15 cellular contexts compared by ENCODE assay signal in genomic region chr13:112638919-112639318, GRCh38. TPM values are rescaled to one million over a fixed set of nuclear protein-coding genes. Genes with fewer than 3 reads are reported as not detected.
DNase-seq lines count a peak whose midpoint lies in the region; ATAC-seq, FAIRE-seq and TF ChIP-seq lines count a peak whose summit lies in the region.
"Had no signal": no experiment of that assay in that cellular context is flagged by ENCODE, and none has a peak within 500 bp of the region (broad histone marks: within the 10 kb centered on the region; RNA-seq: fewer than 3 reads in every experiment).

No MANE protein-coding gene starts in this region.

- peaks cover 8% of the 10 kb centered on the region for H3K27me3 ChIP-seq in upper lobe of right lung

- no peak for ATAC-seq in SK-N-SH treated with all-trans-retinoic acid at 6 μM for 48 hours
- ATAC-seq in upper lobe of right lung: no peak
- ATAC-seq in HG02884 (IDR thresholded peaks at IDR 0.05; ENCODE audit: unreplicated experiment): no peak
- ATAC-seq: Panc1 had no signal

- TF ChIP-seq CTCF in kidney (IDR thresholded peaks at IDR 0.05; ENCODE audit: borderline replicate concordance, extremely low read depth, insufficient read depth) (no peak), upper lobe of right lung (IDR thresholded peaks at IDR 0.05) (no peak)

- FAIRE-seq in kidney (lab: Jason Lieb, UNC): no peak

- H3K4me3 ChIP-seq in kidney (ENCODE audit: low read length in 2 of 2) (no peak overlapping the region), upper lobe of right lung (no peak overlapping the region)

- H3K4me1 ChIP-seq in kidney (ENCODE audit: control insufficient read depth in 1 of 2, insufficient read depth in 1 of 2, low read depth in 1 of 2, low read length in 2 of 2) (no peaks in the 10 kb centered on the region), upper lobe of right lung (peaks cover 11% of the 10 kb centered on the region)

- H3K36me3 ChIP-seq in kidney (ENCODE audit: control insufficient read depth in 1 of 2, insufficient read depth in 2 of 2, low read length in 2 of 2) (no peaks in the 10 kb centered on the region), upper lobe of right lung (no peaks in the 10 kb centered on the region)

- H3K9me3 ChIP-seq in kidney (ENCODE audit: control insufficient read depth in 1 of 2, low read length in 2 of 2): no peaks in the 10 kb centered on the region
- H3K9me3 ChIP-seq in upper lobe of right lung: no peaks in the 10 kb centered on the region

- intact Hi-C loops in kidney (cut with DNase I): loop anchor here (10.0 kb wide), 1 partner anchor 236 kb away; no protein-coding TSS in a partner anchor
- intact Hi-C loops in upper lobe of right lung (cut with DNase I): no loop called here

- H3K9ac ChIP-seq in kidney (ENCODE audit: low read length in 2 of 2): no peak overlapping the region

- DNase-seq in DMS79 treated with DMSO at 0.1 percent for 48 hours (lab: John Stamatoyannopoulos, UW): peak; percentile 19
- DNase-seq in DMS79 (lab: John Stamatoyannopoulos, UW): no peak
- DNase-seq in kidney: peak; percentile 54
- peak; percentile 46 for DNase-seq in upper lobe of right lung
- no peak for DNase-seq in NCI-H446 (lab: John Stamatoyannopoulos, UW)
- no peak for DNase-seq in NOMO-1 treated with DMSO at 0.1 percent for 48 hours (lab: John Stamatoyannopoulos, UW; ENCODE audit: unreplicated experiment)
- DNase-seq: DMS 273 treated with DMSO at 0.1 percent for 48 hours, GOT3, HFFc6, MV-4-11, NCI-H82 had no signal

- H3K27ac ChIP-seq in kidney (ENCODE audit: low read depth in 2 of 2, low read length in 2 of 2) (no peak overlapping the region), upper lobe of right lung (no peak overlapping the region)
- H3K27ac ChIP-seq: 22Rv1 had no signal

TF ChIP-seq in SK-N-SH treated with all-trans-retinoic acid at 6 μM for 48 hours, 23 proteins besides CTCF, POLR2A, EP300 and RAD21:
- no peak for TF ChIP-seq RARB (CRISPR knock-in tag; IDR thresholded peaks at IDR 0.05)
- TF ChIP-seq TCF4 (CRISPR knock-in tag; IDR thresholded peaks at IDR 0.05; ENCODE audit: borderline replicate concordance): 0 out of 2 replicates have a peak, but pooled peaks have one; percentile 19

RNA-seq across cellular contexts. Expression of gene ATP11A, which starts 50.9 kb away (rescaled TPM):
- 212 TPM for total RNA-seq in kidney
- 4.9 TPM for polyA plus RNA-seq in kidney (ENCODE audit: insufficient read depth, low read depth, low replicate concordance)
- total RNA-seq in upper lobe of right lung: 377 TPM

RNA-seq across cellular contexts. Expression of gene TUBGCP3, which starts 51.0 kb away (rescaled TPM):
- total RNA-seq in kidney (33.2 TPM), upper lobe of right lung (33.9 TPM)
- polyA plus RNA-seq in kidney (ENCODE audit: insufficient read depth, low read depth, low replicate concordance): 9.1 TPM

Comparison
In these comparisons a context has a peak if more than half of its experiments do, and no peak if none do; other contexts are left out.
1. DNase-seq: peak in DMS79 treated with DMSO at 0.1 percent for 48 hours (single experiment), kidney (single experiment) and upper lobe of right lung (single experiment); none in DMS79 (single experiment), NCI-H446 (0 of 2) and NOMO-1 treated with DMSO at 0.1 percent for 48 hours (single experiment).